ENCODE assay signal across 25 cellular contexts in the genomic region with DNA sequence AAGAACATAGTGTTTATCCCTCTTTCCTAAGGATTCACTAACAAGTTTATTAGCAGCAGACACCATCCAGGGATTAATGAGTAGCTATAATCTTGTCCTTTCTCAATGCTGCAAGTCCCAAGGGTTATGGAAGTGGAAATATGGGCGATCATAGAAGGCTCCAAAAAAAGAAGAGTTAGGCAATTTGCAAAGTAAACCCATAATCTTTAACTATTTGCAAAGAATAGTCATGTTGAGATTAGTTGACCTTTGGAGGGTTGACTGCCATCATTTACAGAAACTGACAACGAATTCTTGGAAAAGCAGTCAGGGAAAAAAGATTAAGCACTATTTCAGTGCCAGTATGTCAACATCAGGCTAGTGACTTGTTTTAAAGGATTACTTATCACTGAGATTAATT.
DNase-seq lines count a peak whose midpoint lies in the region; TF ChIP-seq lines count a peak whose summit lies in the region.
"Had no signal": no experiment of that assay in that cellular context is flagged by ENCODE, and none has a peak within 500 bp of the region (broad histone marks: within the 10 kb centered on the region; RNA-seq: fewer than 3 reads in every experiment).

No MANE protein-coding gene starts in this region.

- H2AFZ ChIP-seq in fibroblast of lung (ENCODE audit: low read length): peak overlapping the region; percentile 36

- no peaks in the 10 kb centered on the region for H3K27me3 ChIP-seq in fibroblast of lung (ENCODE audit: control insufficient read depth, insufficient read depth, low read length)
- H3K27me3 ChIP-seq: esophagus squamous epithelium, right atrium auricular region, vagina had no signal

- H3K4me2 ChIP-seq in fibroblast of lung (ENCODE audit: extremely low read depth, insufficient read depth, low read length): no peak overlapping the region
- H3K4me2 ChIP-seq: KMS-11 had no signal

- H3K4me1 Mint-ChIP-seq in nephron: peaks cover 6% of the 10 kb centered on the region
- peaks cover 5% of the 10 kb centered on the region for H3K4me1 Mint-ChIP-seq in glutamatergic neuron (ENCODE audit: low read depth, unreplicated experiment)
- H3K4me1 Mint-ChIP-seq: activated CD4-positive, alpha-beta T cell treated with anti-CD3 and anti-CD28 coated beads, Interleukin-2, amount 10 ng/mL, durations not matched to agents 24 days and 14 days had no signal

- H3K4me3 Mint-ChIP-seq in nephron (no peak overlapping the region), glutamatergic neuron (ENCODE audit: unreplicated experiment) (no peak overlapping the region)
- H3K4me3 Mint-ChIP-seq: activated CD4-positive, alpha-beta T cell treated with anti-CD3 and anti-CD28 coated beads, Interleukin-2, amount 10 ng/mL, durations not matched to agents 24 days and 14 days; CD8-positive, alpha-beta T cell; stimulated activated naive CD8-positive, alpha-beta T cell treated with anti-CD3 and anti-CD28 coated beads, Interleukin-15, Interleukin-2, amounts not matched to agents 100 ng/mL and 50 ng/mL, for 24 hours had no signal

- no peaks in the 10 kb centered on the region for H3K9me3 ChIP-seq in fibroblast of lung (ENCODE audit: control insufficient read depth, insufficient read depth, low read depth, low read length)
- H3K9me3 ChIP-seq: esophagus squamous epithelium, HAP-1, right atrium auricular region, vagina had no signal

- H3K4me1 ChIP-seq in fibroblast of lung (ENCODE audit: control insufficient read depth, extremely low read depth, insufficient read depth, low read length): no peaks in the 10 kb centered on the region
- H3K4me1 ChIP-seq: esophagus squamous epithelium, HAP-1, right atrium auricular region, vagina had no signal

- H3K79me2 ChIP-seq in fibroblast of lung (ENCODE audit: control insufficient read depth, insufficient read depth, low read length): no peaks in the 10 kb centered on the region

- peak; percentile 41 for DNase-seq in D341Med (ENCODE audit: low spot score)
- peak; percentile 9 for DNase-seq in NCI-H226
- peak; percentile 13 to 32 for DNase-seq in fibroblast of lung (ENCODE audit: low read depth in 2 of 2)
- no peak for DNase-seq in NCI-H2196 treated with DMSO at 0.1 percent for 48 hours (lab: John Stamatoyannopoulos, UW; ENCODE audit: unreplicated experiment)
- DNase-seq in EL: no peak
- no peak for DNase-seq in glutamatergic neuron
- no peak for DNase-seq in inferior parietal cortex (ENCODE audit: extremely low spot score)
- DNase-seq: activated CD4-positive, alpha-beta T cell treated with anti-CD3 and anti-CD28 coated beads, Interleukin-2, amount 10 ng/mL, durations not matched to agents 24 days and 14 days; activated CD8-positive, alpha-beta memory T cell treated with anti-CD3 and anti-CD28 coated beads, Interleukin-2, amount 50 U/mL, for 4 hours; activated gamma-delta T cell; amygdala; CD8-positive, alpha-beta T cell; central memory CD4-positive, alpha-beta T cell; DND-41; esophagus squamous epithelium; hippocampal formation; midbrain; NCI-H2171 treated with DMSO at 0.1 percent for 48 hours; SW 1271 had no signal

- no peaks in the 10 kb centered on the region for H3K36me3 ChIP-seq in fibroblast of lung (ENCODE audit: control insufficient read depth, insufficient read depth, low read length)
- H3K36me3 ChIP-seq: esophagus squamous epithelium, HAP-1, right atrium auricular region, vagina had no signal

- H3K36me3 Mint-ChIP-seq in nephron (ENCODE audit: low read depth) (no peaks in the 10 kb centered on the region), glutamatergic neuron (ENCODE audit: unreplicated experiment) (no peaks in the 10 kb centered on the region)
- H3K36me3 Mint-ChIP-seq: CD8-positive, alpha-beta T cell had no signal

- H3K9me3 Mint-ChIP-seq in nephron (no peaks in the 10 kb centered on the region), glutamatergic neuron (ENCODE audit: unreplicated experiment) (no peaks in the 10 kb centered on the region)
- H3K9me3 Mint-ChIP-seq: activated CD4-positive, alpha-beta T cell treated with anti-CD3 and anti-CD28 coated beads, Interleukin-2, amount 10 ng/mL, durations not matched to agents 24 days and 14 days; CD8-positive, alpha-beta T cell had no signal

- no peak overlapping the region for H3K27ac ChIP-seq in fibroblast of lung (ENCODE audit: insufficient read depth, low read length)
- H3K27ac ChIP-seq: esophagus squamous epithelium, KMS-11, right atrium auricular region, vagina had no signal

- H3K27me3 Mint-ChIP-seq in nephron (ENCODE audit: low read depth) (no peaks in the 10 kb centered on the region), glutamatergic neuron (ENCODE audit: unreplicated experiment) (no peaks in the 10 kb centered on the region)
- H3K27me3 Mint-ChIP-seq: activated CD4-positive, alpha-beta T cell treated with anti-CD3 and anti-CD28 coated beads, Interleukin-2, amount 10 ng/mL, durations not matched to agents 24 days and 14 days; stimulated activated naive CD8-positive, alpha-beta T cell treated with anti-CD3 and anti-CD28 coated beads, Interleukin-15, Interleukin-2, amounts not matched to agents 100 ng/mL and 50 ng/mL, for 24 hours had no signal

- H3K9ac ChIP-seq in fibroblast of lung (ENCODE audit: insufficient read depth, low read length): no peak overlapping the region
- H3K9ac ChIP-seq: KMS-11 had no signal

- no peak overlapping the region for H3K4me3 ChIP-seq in fibroblast of lung (replicated peaks in 1 of 4; ENCODE audit: control extremely low read depth in 1 of 4, insufficient read depth in 1 of 4, low read depth in 3 of 4, low read length in 4 of 4)
- H3K4me3 ChIP-seq: esophagus squamous epithelium, HAP-1, right atrium auricular region, vagina had no signal

- H3K27ac Mint-ChIP-seq in nephron: peak overlapping the region in 2 of 3 experiments; percentile 80 to 85
- H3K27ac Mint-ChIP-seq in glutamatergic neuron (ENCODE audit: unreplicated experiment): no peak overlapping the region
- H3K27ac Mint-ChIP-seq: activated CD4-positive, alpha-beta T cell treated with anti-CD3 and anti-CD28 coated beads, Interleukin-2, amount 10 ng/mL, durations not matched to agents 24 days and 14 days; CD8-positive, alpha-beta T cell; stimulated activated naive CD8-positive, alpha-beta T cell treated with anti-CD3 and anti-CD28 coated beads, Interleukin-15, Interleukin-2, amounts not matched to agents 100 ng/mL and 50 ng/mL, for 24 hours had no signal

- TF ChIP-seq CTCF in fibroblast of lung (conservative IDR thresholded peaks at IDR 0.05 in 1 of 2, IDR thresholded peaks at IDR 0.05 in 1 of 2; ENCODE audit: low read depth in 1 of 2, low read length in 2 of 2): no peak
- no peak for TF ChIP-seq CTCF in nephron (IDR thresholded peaks at IDR 0.05; ENCODE audit: unreplicated experiment in 3 of 3)
- TF ChIP-seq CTCF in glutamatergic neuron (IDR thresholded peaks at IDR 0.05; ENCODE audit: partially characterized antibody, unreplicated experiment): no peak

- H4K20me1 ChIP-seq in fibroblast of lung (ENCODE audit: control insufficient read depth, extremely low read depth, insufficient read depth, low read length): no peaks in the 10 kb centered on the region

Comparison
In these comparisons a context has a peak if more than half of its experiments do, and no peak if none do; other contexts are left out.
1. DNase-seq: peak in D341Med (single experiment), NCI-H226 (single experiment) and fibroblast of lung (2 of 2); none in NCI-H2196 treated with DMSO at 0.1 percent for 48 hours (single experiment), EL (single experiment), glutamatergic neuron (single experiment) and inferior parietal cortex (single experiment).